1 cellular context compared by ENCODE assay signal in genomic region chr20:32543570-32544259, GRCh38.
TF ChIP-seq lines count a peak whose summit lies in the region.

No MANE protein-coding gene starts in this region.

TF ChIP-seq in HepG2, 621 proteins besides CTCF, POLR2A, EP300 and RAD21 (continued from another document and continues in another):
- TF ChIP-seq KIAA2018 (CRISPR knock-in tag; IDR thresholded peaks at IDR 0.05; ENCODE audit: borderline replicate concordance) (peak; percentile 66; the same call in 1 of the 2 replicates), SP4 (CRISPR knock-in tag; IDR thresholded peaks at IDR 0.05) (peak; percentile 86), ZNF335 (CRISPR knock-in tag; IDR thresholded peaks at IDR 0.05) (peak; percentile 93), ZBTB37 (CRISPR knock-in tag; IDR thresholded peaks at IDR 0.05) (peak; percentile 100), POGK (CRISPR knock-in tag; conservative IDR thresholded peaks at IDR 0.05) (peak; percentile 98), MTERF4 (CRISPR knock-in tag; IDR thresholded peaks at IDR 0.05) (no peak; the same call in 1 of the 2 replicates), ZNF329 (CRISPR knock-in tag; IDR thresholded peaks at IDR 0.05; ENCODE audit: low read depth) (peak; percentile 73; the same call in 1 of the 2 replicates), ZNF275 (CRISPR knock-in tag; IDR thresholded peaks at IDR 0.05; ENCODE audit: borderline replicate concordance) (peak; percentile 89; the same call in 1 of the 2 replicates), BCL6 (CRISPR knock-in tag; IDR thresholded peaks at IDR 0.05) (peak; percentile 93), ZNF556 (CRISPR knock-in tag; IDR thresholded peaks at IDR 0.05; ENCODE audit: borderline replicate concordance) (no peak), RFXANK (CRISPR knock-in tag; IDR thresholded peaks at IDR 0.05) (peak; percentile 64; the same call in 1 of the 2 replicates), ZNF451 (CRISPR knock-in tag; IDR thresholded peaks at IDR 0.05) (peak; percentile 99), ZNF749 (CRISPR knock-in tag; IDR thresholded peaks at IDR 0.05; ENCODE audit: borderline replicate concordance) (peak; percentile 96), ZNF652 (CRISPR knock-in tag; IDR thresholded peaks at IDR 0.05; ENCODE audit: borderline replicate concordance, low read depth) (peak; percentile 64; the same call in 1 of the 2 replicates), ZNF160 (CRISPR knock-in tag; IDR thresholded peaks at IDR 0.05) (peak; percentile 98), THAP11 (CRISPR knock-in tag; IDR thresholded peaks at IDR 0.05) (peak; percentile 89), TERF1 (CRISPR knock-in tag; IDR thresholded peaks at IDR 0.05) (0 out of 2 replicates have a peak, but pooled peaks have one; percentile 67), LRRFIP1 (CRISPR knock-in tag; conservative IDR thresholded peaks at IDR 0.05) (no peak; the same call in 1 of the 2 replicates), GPN1 (CRISPR knock-in tag; IDR thresholded peaks at IDR 0.05; ENCODE audit: borderline replicate concordance) (no peak), ZNF781 (CRISPR knock-in tag; IDR thresholded peaks at IDR 0.05; ENCODE audit: borderline replicate concordance, not compliant biosample characterization) (peak; percentile 77), TBP (CRISPR knock-in tag; IDR thresholded peaks at IDR 0.05) (no peak), ZNF224 (CRISPR knock-in tag; IDR thresholded peaks at IDR 0.05) (no peak), ZSCAN5A (CRISPR knock-in tag; IDR thresholded peaks at IDR 0.05; ENCODE audit: borderline replicate concordance) (no peak), ZMAT3 (CRISPR knock-in tag; conservative IDR thresholded peaks at IDR 0.05) (peak; percentile 99), ZNF33B (CRISPR knock-in tag; IDR thresholded peaks at IDR 0.05) (peak; percentile 94), CEBPZ (IDR thresholded peaks at IDR 0.05; ENCODE audit: low read length) (no peak), ZNF549 (CRISPR knock-in tag; IDR thresholded peaks at IDR 0.05) (no peak; the same call in 1 of the 2 replicates), ZNF138 (CRISPR knock-in tag; IDR thresholded peaks at IDR 0.05; ENCODE audit: low read depth) (peak; percentile 97), SOX13 (IDR thresholded peaks at IDR 0.05) (peak; percentile 73; the same call in 1 of the 2 replicates), SOX13 (CRISPR knock-in tag; conservative IDR thresholded peaks at IDR 0.05 in 1 of 2, IDR thresholded peaks at IDR 0.05 in 1 of 2) (peak in 1 of 2 experiments; percentile 94; a peak in 2 of 4 replicates), RORA (CRISPR knock-in tag; IDR thresholded peaks at IDR 0.05) (no peak)
